ENCODE assay signal across 8 cellular contexts in the genomic region with DNA sequence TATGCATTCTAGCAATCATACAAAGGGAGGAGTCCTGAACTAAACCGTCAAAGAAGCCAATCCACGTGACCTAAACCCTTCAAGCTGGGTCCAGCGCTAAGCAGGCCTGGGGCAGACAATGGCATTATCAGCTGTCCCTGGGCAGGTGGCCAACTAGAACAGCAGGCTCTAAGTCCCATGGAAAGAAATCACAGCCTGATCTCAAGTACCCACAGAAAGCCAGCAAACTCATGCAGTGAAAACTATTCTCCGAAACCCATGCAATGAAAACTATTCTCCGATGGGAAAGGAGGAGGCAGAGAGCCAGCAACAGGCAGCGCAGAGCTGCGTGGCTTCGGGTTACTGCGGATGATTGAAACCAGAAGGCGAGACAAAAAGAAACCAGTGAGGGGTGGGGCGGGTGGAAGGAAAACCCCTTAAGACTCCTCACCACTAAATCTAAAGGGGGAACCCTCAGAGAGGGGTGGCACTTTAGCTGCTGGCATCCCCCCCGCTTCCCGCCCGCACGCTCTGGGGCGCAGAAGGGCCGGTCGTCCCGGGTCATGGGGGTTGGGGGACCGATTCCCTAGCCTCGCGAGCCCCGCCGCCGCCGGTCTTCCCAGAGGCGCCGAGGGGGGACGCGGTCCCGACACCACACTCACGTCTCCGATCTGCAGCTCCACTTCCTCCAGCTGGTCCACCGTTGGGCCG. TPM values are rescaled to one million over a fixed set of nuclear protein-coding genes. Genes with fewer than 3 reads are reported as not detected.
DNase-seq lines count a peak whose midpoint lies in the region; ATAC-seq, FAIRE-seq and TF ChIP-seq lines count a peak whose summit lies in the region.

No MANE protein-coding gene starts in this region.

- H4K20me1 ChIP-seq in endothelial cell of umbilical vein (replicated peaks; ENCODE audit: control insufficient read depth, extremely low read depth, insufficient read depth, low read length): peaks cover 2% of the 10 kb centered on the region

- H3K27ac ChIP-seq in endothelial cell of umbilical vein (ENCODE audit: insufficient read depth, low read depth, low read length): peak overlapping the region; percentile 71

- dilution Hi-C loops in endothelial cell of umbilical vein (cut with MboI; ENCODE audit: extremely low pct_ligation_motif_present, low sequenced_read_pairs): no loop called here

- H3K4me1 ChIP-seq in endothelial cell of umbilical vein (ENCODE audit: control insufficient read depth, extremely low read depth, insufficient read depth, low read length): peaks cover 11% of the 10 kb centered on the region

- DNase-seq in BJ (ENCODE audit: low read depth) (peak; percentile 32), NCI-H69 (lab: John Stamatoyannopoulos, UW) (peak; percentile 86), endothelial cell of umbilical vein (ENCODE audit: low read depth, low spot score) (peak; percentile 87), midbrain (lab: John Stamatoyannopoulos, UW) (peak; percentile 63)
- DNase-seq in activated CD8-positive, alpha-beta memory T cell treated with anti-CD3 and anti-CD28 coated beads for 48 hours (ENCODE audit: low read depth in 2 of 3, low spot score in 2 of 3): peak; percentile 39 to 43 (median 40)
- peak; percentile 2 to 4 for DNase-seq in stimulated activated CD8-positive, alpha-beta memory T cell treated with anti-CD3 and anti-CD28 coated beads, Interleukin-2, amount 100 ng/mL, for 1 hour (ENCODE audit: low read depth in 2 of 2)

- peak; percentile 26 for ATAC-seq in GM19023 (IDR thresholded peaks at IDR 0.05; ENCODE audit: unreplicated experiment)
- peak; percentile 18 for ATAC-seq in HG03280 (IDR thresholded peaks at IDR 0.05; ENCODE audit: unreplicated experiment)

- CTCF ChIA-PET in BJ (lab: Yijun Ruan, JAX) (interaction anchor here (1.1 to 1.4 kb wide), 3 partner anchors 9 to 44 kb away, joined by 3 to 5 read pairs (median 4); no protein-coding TSS in a partner anchor), endothelial cell of umbilical vein (lab: Charles Lee) (interaction anchor here (0.8 to 1.7 kb wide), 4 partner anchors 10 to 508 kb away, joined by 3 to 5 read pairs (median 4); no protein-coding TSS in a partner anchor)

- no peak for TF ChIP-seq POLR2A in endothelial cell of umbilical vein (IDR thresholded peaks at IDR 0.05; ENCODE audit: low read depth, low read length)

- peak overlapping the region; percentile 88 for H3K9ac ChIP-seq in endothelial cell of umbilical vein (replicated peaks; ENCODE audit: extremely low read depth, insufficient read depth, low read length)

- H3K4me2 ChIP-seq in endothelial cell of umbilical vein (ENCODE audit: insufficient read depth, low read length): peak overlapping the region; percentile 89

- peak; percentile 94 for FAIRE-seq in endothelial cell of umbilical vein (lab: Jason Lieb, UNC)

- TF ChIP-seq CTCF in BJ (IDR thresholded peaks at IDR 0.05; ENCODE audit: insufficient read depth, low read depth, low read length) (no peak), endothelial cell of umbilical vein (IDR thresholded peaks at IDR 0.05; ENCODE audit: extremely low read depth in 1 of 2, insufficient read depth in 1 of 2, low read depth in 1 of 2, low read length in 2 of 2) (no peak)

- H3K27me3 ChIP-seq in BJ (ENCODE audit: control insufficient read depth, insufficient read depth, low read length) (no peaks in the 10 kb centered on the region), endothelial cell of umbilical vein (ENCODE audit: control insufficient read depth in 2 of 2, insufficient read depth in 2 of 2, low read length in 2 of 2) (no peaks in the 10 kb centered on the region)

- no peaks in the 10 kb centered on the region for H3K9me3 ChIP-seq in endothelial cell of umbilical vein (replicated peaks; ENCODE audit: control insufficient read depth, insufficient read depth, low read length)

- POLR2A ChIA-PET in BJ (lab: Charles Lee) (no interaction called here), endothelial cell of umbilical vein (lab: Charles Lee) (no interaction called here)

- BruUV-seq in endothelial cell of umbilical vein (replicated peaks; lab: Mats Ljungman, UMichigan): TSS peak; percentile 41

- no peaks in the 10 kb centered on the region for H3K9me1 ChIP-seq in endothelial cell of umbilical vein (replicated peaks; ENCODE audit: control insufficient read depth, extremely low read depth, insufficient read depth, low read length)

- intact Hi-C loops in endothelial cell of umbilical vein (cut with micrococcal nuclease): loop anchor here (1.0 to 5.0 kb wide), 6 partner anchors 129 to 531 kb away; no protein-coding TSS in a partner anchor

- H3K79me2 ChIP-seq in endothelial cell of umbilical vein (ENCODE audit: control insufficient read depth, insufficient read depth, low read length): peaks cover 27% of the 10 kb centered on the region

- H3K36me3 ChIP-seq in BJ (ENCODE audit: control insufficient read depth, insufficient read depth, low read length): no peaks in the 10 kb centered on the region; the same call in 1 of the 2 replicates
- peaks cover 0 to 3% of the 10 kb centered on the region in 2 experiments for H3K36me3 ChIP-seq in endothelial cell of umbilical vein (ENCODE audit: control insufficient read depth in 2 of 2, extremely low read depth in 1 of 2, insufficient read depth in 2 of 2, low read length in 2 of 2)

- H3K4me3 ChIP-seq in BJ (ENCODE audit: low read depth, low read length) (peak overlapping the region; percentile 71), endothelial cell of umbilical vein (replicated peaks in 1 of 3; ENCODE audit: insufficient read depth in 1 of 3, low read depth in 1 of 3, low read length in 3 of 3) (peak overlapping the region; percentile 83 to 92 (median 84))

- peak overlapping the region; percentile 88 for H2AFZ ChIP-seq in endothelial cell of umbilical vein (ENCODE audit: low read depth, low read length)

TF ChIP-seq in endothelial cell of umbilical vein, 7 proteins besides CTCF, POLR2A, EP300 and RAD21:
- no peak for TF ChIP-seq GATA2 (IDR thresholded peaks at IDR 0.05; ENCODE audit: insufficient read depth, insufficient read length, low read depth, low read length)
- no peak for TF ChIP-seq FOS (IDR thresholded peaks at IDR 0.05; ENCODE audit: borderline replicate concordance, insufficient read depth, low read length)
- TF ChIP-seq, protein P1, sequence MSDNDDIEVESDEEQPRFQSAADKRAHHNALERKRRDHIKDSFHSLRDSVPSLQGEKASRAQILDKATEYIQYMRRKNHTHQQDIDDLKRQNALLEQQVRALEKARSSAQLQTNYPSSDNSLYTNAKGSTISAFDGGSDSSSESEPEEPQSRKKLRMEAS (IDR thresholded peaks at IDR 0.05; ENCODE audit: insufficient read depth, insufficient read length): peak; percentile 74
- TF ChIP-seq MYC (IDR thresholded peaks at IDR 0.05; ENCODE audit: low read depth, low read length): no peak

RNA-seq across cellular contexts. Expression of a gene that starts 0.6 kb away (rescaled TPM):
- polyA plus RNA-seq in BJ (2011; rRNA removed): 10.2 and 15.9 TPM in 2 replicates
- polyA minus RNA-seq in BJ (2011; rRNA and poly(A)+ RNA removed): 3.0 and 5.8 TPM in 2 replicates
- 19.3 and 19.6 TPM in 2 replicates for total RNA-seq in endothelial cell of umbilical vein
- 7.5 and 9.4 TPM in 2 replicates for polyA plus RNA-seq in endothelial cell of umbilical vein
- polyA plus RNA-seq in endothelial cell of umbilical vein (2011; cell fraction: cytosol; rRNA removed): 9.6 and 9.9 TPM in 2 replicates
- polyA plus RNA-seq in endothelial cell of umbilical vein (2011; cell fraction: nucleus; rRNA removed): 7.0 and 9.6 TPM in 2 replicates
- polyA plus RNA-seq in endothelial cell of umbilical vein (2012): 9.1 and 14.5 TPM in 2 replicates
- polyA minus RNA-seq in endothelial cell of umbilical vein: 11.3 and 15.8 TPM in 2 replicates
- polyA minus RNA-seq in endothelial cell of umbilical vein (2011; cell fraction: cytosol; rRNA and poly(A)+ RNA removed): 3.0 TPM
- polyA minus RNA-seq in endothelial cell of umbilical vein (2011; cell fraction: nucleus; rRNA and poly(A)+ RNA removed): 6.6 and 13.1 TPM in 2 replicates

RNA-seq across cellular contexts. Expression of a gene that starts 1.0 kb away (rescaled TPM):
- polyA plus RNA-seq in BJ (2011; rRNA removed) (13.5 and 27.8 TPM in 2 replicates), endothelial cell of umbilical vein (16.9 and 17.3 TPM in 2 replicates)
- polyA minus RNA-seq in BJ (2011; rRNA and poly(A)+ RNA removed): 5.4 and 9.2 TPM in 2 replicates
- total RNA-seq in endothelial cell of umbilical vein: 21.8 and 22.3 TPM in 2 replicates
- polyA plus RNA-seq in endothelial cell of umbilical vein (2011; cell fraction: cytosol; rRNA removed): 13.4 and 16.0 TPM in 2 replicates
- 32.3 and 40.9 TPM in 2 replicates for polyA plus RNA-seq in endothelial cell of umbilical vein (2011; cell fraction: nucleus; rRNA removed)
- polyA plus RNA-seq in endothelial cell of umbilical vein (2012): 16.2 and 18.0 TPM in 2 replicates
- polyA minus RNA-seq in endothelial cell of umbilical vein: 9.8 and 21.6 TPM in 2 replicates
- 9.0 TPM for polyA minus RNA-seq in endothelial cell of umbilical vein (2011; cell fraction: cytosol; rRNA and poly(A)+ RNA removed)
- polyA minus RNA-seq in endothelial cell of umbilical vein (2011; cell fraction: nucleus; rRNA and poly(A)+ RNA removed): 15.5 and 16.8 TPM in 2 replicates

RNA-seq across cellular contexts. Expression of a gene that starts 52.1 kb away (rescaled TPM):
- polyA plus RNA-seq in BJ (2011; rRNA removed): 11.3 and 15.1 TPM in 2 replicates
- polyA minus RNA-seq in BJ (2011; rRNA and poly(A)+ RNA removed): 2.5 and 3.6 TPM in 2 replicates
- 24.7 and 25.7 TPM in 2 replicates for total RNA-seq in endothelial cell of umbilical vein
- polyA plus RNA-seq in endothelial cell of umbilical vein: 11.1 and 11.5 TPM in 2 replicates
- 13.3 and 14.8 TPM in 2 replicates for polyA plus RNA-seq in endothelial cell of umbilical vein (2011; cell fraction: cytosol; rRNA removed)
- polyA plus RNA-seq in endothelial cell of umbilical vein (2011; cell fraction: nucleus; rRNA removed): 10.1 and 14.7 TPM in 2 replicates
- 22.5 and 35.0 TPM in 2 replicates for polyA plus RNA-seq in endothelial cell of umbilical vein (2012)
- polyA minus RNA-seq in endothelial cell of umbilical vein: 2.6 and 5.0 TPM in 2 replicates
- polyA minus RNA-seq in endothelial cell of umbilical vein (2011; cell fraction: cytosol; rRNA and poly(A)+ RNA removed): 2.6 TPM
- polyA minus RNA-seq in endothelial cell of umbilical vein (2011; cell fraction: nucleus; rRNA and poly(A)+ RNA removed): 4.0 and 7.9 TPM in 2 replicates

Comparison
In these comparisons a context has a peak if more than half of its experiments do, and no peak if none do; other contexts are left out.
1. Peak in every context shown above with its lines: DNase-seq, ATAC-seq, H3K4me3 ChIP-seq and H3K27ac ChIP-seq.
2. DNase-seq: peak in every context shown above with its lines; median percentile 87 in endothelial cell of umbilical vein; 86 in NCI-H69; 63 in midbrain; 40 in activated CD8-positive, alpha-beta memory T cell treated with anti-CD3 and anti-CD28 coated beads for 48 hours; 32 in BJ; 3 in stimulated activated CD8-positive, alpha-beta memory T cell treated with anti-CD3 and anti-CD28 coated beads, Interleukin-2, amount 100 ng/mL, for 1 hour.